7 cellular contexts compared by ENCODE assay signal in the genomic region with DNA sequence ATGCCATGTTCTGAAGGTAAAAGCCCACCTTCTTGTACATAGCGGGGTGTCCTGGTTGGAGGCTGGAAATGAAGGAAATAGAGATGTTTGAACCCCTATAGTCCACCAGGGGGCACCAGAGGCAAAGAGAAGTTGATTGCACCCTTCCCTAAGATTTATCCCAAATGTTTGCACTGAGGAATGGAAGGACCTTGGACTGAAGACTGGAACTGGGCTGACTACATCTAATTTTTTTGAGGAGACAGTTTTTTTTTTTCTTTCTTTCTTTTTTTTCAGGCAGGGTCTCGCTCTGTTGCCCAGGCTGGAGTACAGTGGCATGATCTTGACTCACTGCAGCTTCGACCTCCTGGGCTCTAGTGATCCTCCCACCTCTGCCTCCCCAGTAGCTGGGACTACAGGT. TPM values are rescaled to one million over a fixed set of nuclear protein-coding genes. Genes with fewer than 3 reads are reported as not detected.
DNase-seq lines count a peak whose midpoint lies in the region; FAIRE-seq and TF ChIP-seq lines count a peak whose summit lies in the region.

No MANE protein-coding gene starts in this region.

- no peaks in the 10 kb centered on the region for H3K9me3 ChIP-seq in Peyer's patch

- no peak overlapping the region for H3K4me3 ChIP-seq in Peyer's patch

- no peaks in the 10 kb centered on the region for H3K27me3 ChIP-seq in Peyer's patch

- in situ Hi-C loops in T47D (cut with HindIII; ENCODE audit: low pct_unique_long_range_greater_than_20kb, low sequenced_read_pairs) = no loop called here

- no peaks in the 10 kb centered on the region for H3K4me1 ChIP-seq in Peyer's patch

- no peak overlapping the region for H3K27ac ChIP-seq in Peyer's patch

- DNase-seq in DMS79 (lab: John Stamatoyannopoulos, UW) (peak; percentile 8), HTR-8/SVneo (ENCODE audit: insufficient read length, low spot score) (peak; percentile 61), Peyer's patch (peak in 2 of 3 donors; percentile 31 to 66), T47D (ENCODE audit: low read depth in 1 of 2, low spot score in 1 of 2) (peak; percentile 21 to 70), superior temporal gyrus (ENCODE audit: extremely low spot score) (peak; percentile 88)
- no peak for DNase-seq in stimulated activated naive CD4-positive, alpha-beta T cell treated with Interleukin-2 at 50 U/mL for 16 hours (lab: John Stamatoyannopoulos, UW)

- TF ChIP-seq POLR2A in Peyer's patch (IDR thresholded peaks at IDR 0.05) = no peak

- FAIRE-seq in HTR-8/SVneo (lab: Jason Lieb, UNC) (no peak), islet of Langerhans (lab: Jason Lieb, UNC) (peak; percentile 81)

- peaks cover 0 to 86% (median 6%) of the 10 kb centered on the region in 3 donors for H3K36me3 ChIP-seq in Peyer's patch

- peak; percentile 48 to 88 (median 82) for TF ChIP-seq CTCF in Peyer's patch (IDR thresholded peaks at IDR 0.05)

RNA-seq across cellular contexts. Expression of a gene that starts 55.3 kb away (rescaled TPM):
- 100 to 1,000 TPM in 1 of 4 donors, 10 to 100 TPM in 3; 56.6 to 131 (median 70.8) TPM for total RNA-seq in Peyer's patch

RNA-seq across cellular contexts. Expression of a gene that starts 58.2 kb away (rescaled TPM):
- total RNA-seq in Peyer's patch = 100 to 1,000 TPM; 105 to 122 (median 112) TPM
